22 cellular contexts compared by ENCODE assay signal in the genomic region with DNA sequence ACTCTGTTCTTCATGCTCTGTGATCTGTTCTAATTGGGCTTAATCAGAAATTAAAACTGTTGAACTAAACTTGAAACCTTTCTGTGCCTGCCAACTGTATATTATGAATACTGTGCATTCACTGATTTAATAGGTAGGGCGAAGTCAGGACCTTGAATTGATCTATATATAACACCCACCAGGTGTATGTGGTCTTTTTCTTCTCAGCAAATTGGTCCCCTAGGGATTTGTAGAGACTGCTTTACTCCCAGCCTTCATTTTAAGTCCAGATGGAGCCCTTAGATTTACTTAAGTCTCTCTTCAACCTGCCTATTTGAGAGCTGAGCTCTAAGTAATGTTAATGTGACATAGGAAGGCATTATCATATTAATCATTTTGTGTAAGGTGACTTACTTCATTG.
DNase-seq lines count a peak whose midpoint lies in the region; ATAC-seq and TF ChIP-seq lines count a peak whose summit lies in the region.
"Had no signal": no experiment of that assay in that cellular context is flagged by ENCODE, and none has a peak within 500 bp of the region (broad histone marks: within the 10 kb centered on the region; RNA-seq: fewer than 3 reads in every experiment).

No MANE protein-coding gene starts in this region.

- H3K4me1 ChIP-seq in HUES48 (ENCODE audit: control insufficient read depth, insufficient read depth, low read length) (peaks cover 45% of the 10 kb centered on the region), uterus (no peaks in the 10 kb centered on the region)
- H3K4me1 ChIP-seq: colonic mucosa, vagina had no signal

- in situ Hi-C loops in G401 (cut with HindIII; ENCODE audit: low sequenced_read_pairs), result no loop called here

- H3K36me3 ChIP-seq in HUES48 (ENCODE audit: control insufficient read depth, insufficient read depth, low read length) (no peaks in the 10 kb centered on the region), uterus (no peaks in the 10 kb centered on the region)
- H3K36me3 ChIP-seq: brain microvascular endothelial cell, colonic mucosa, HAP-1, vagina had no signal

- intact Hi-C loops in uterus (cut with DNase I; ENCODE audit: low total_unique reads), result no loop called here

- H3K27ac ChIP-seq in HUES48 (ENCODE audit: low read depth, low read length) (peak overlapping the region; percentile 17), uterus (no peak overlapping the region)
- H3K27ac ChIP-seq: brain microvascular endothelial cell, C4-2B, colonic mucosa, vagina had no signal

- no peak overlapping the region for H3K9ac ChIP-seq in HUES48 (ENCODE audit: low read depth, low read length)

- ATAC-seq in GM18907 (IDR thresholded peaks at IDR 0.05; ENCODE audit: unreplicated experiment) (peak; percentile 74), GM21723 (IDR thresholded peaks at IDR 0.05; ENCODE audit: unreplicated experiment) (no peak), GM18498 (IDR thresholded peaks at IDR 0.05; ENCODE audit: unreplicated experiment) (no peak)
- ATAC-seq: Right ventricle myocardium inferior had no signal

- DNase-seq in D341Med (ENCODE audit: low spot score) (peak; percentile 41), NCI-H2171 treated with DMSO at 0.1 percent for 48 hours (lab: John Stamatoyannopoulos, UW) (peak; percentile 92), uterus (no peak), G401 (ENCODE audit: low spot score) (no peak)
- DNase-seq: ACHN; activated CD4-positive, alpha-beta T cell treated with anti-CD3 and anti-CD28 coated beads for 48 hours; brain microvascular endothelial cell; colonic mucosa; KBM-7; MV-4-11; NCI-H446; occipital lobe; retina; substantia nigra had no signal

- no peak for TF ChIP-seq CTCF in uterus (IDR thresholded peaks at IDR 0.05)

- H3K4me3 ChIP-seq in HUES48 (ENCODE audit: low read depth, low read length), result no peak overlapping the region
- no peak overlapping the region for H3K4me3 ChIP-seq in uterus
- H3K4me3 ChIP-seq: colonic mucosa, HAP-1, vagina had no signal

- no peak for TF ChIP-seq POLR2A in uterus (IDR thresholded peaks at IDR 0.05)

- H3K9me3 ChIP-seq in HUES48 (ENCODE audit: control insufficient read depth, insufficient read depth, low read length) (no peaks in the 10 kb centered on the region), uterus (no peaks in the 10 kb centered on the region)
- H3K9me3 ChIP-seq: colonic mucosa, HAP-1, vagina had no signal

- H3K27me3 ChIP-seq in HUES48 (ENCODE audit: control insufficient read depth, insufficient read depth, low read length) (no peaks in the 10 kb centered on the region), uterus (no peaks in the 10 kb centered on the region)
- H3K27me3 ChIP-seq: brain microvascular endothelial cell, colonic mucosa, vagina had no signal

Comparison
In these comparisons a context has a peak if more than half of its experiments do, and no peak if none do; other contexts are left out.
1. DNase-seq: peak in D341Med (single experiment) and NCI-H2171 treated with DMSO at 0.1 percent for 48 hours (single experiment); none in uterus (0 of 2) and G401 (single experiment).